ENCODE assay signal across 8 cellular contexts in the genomic region with DNA sequence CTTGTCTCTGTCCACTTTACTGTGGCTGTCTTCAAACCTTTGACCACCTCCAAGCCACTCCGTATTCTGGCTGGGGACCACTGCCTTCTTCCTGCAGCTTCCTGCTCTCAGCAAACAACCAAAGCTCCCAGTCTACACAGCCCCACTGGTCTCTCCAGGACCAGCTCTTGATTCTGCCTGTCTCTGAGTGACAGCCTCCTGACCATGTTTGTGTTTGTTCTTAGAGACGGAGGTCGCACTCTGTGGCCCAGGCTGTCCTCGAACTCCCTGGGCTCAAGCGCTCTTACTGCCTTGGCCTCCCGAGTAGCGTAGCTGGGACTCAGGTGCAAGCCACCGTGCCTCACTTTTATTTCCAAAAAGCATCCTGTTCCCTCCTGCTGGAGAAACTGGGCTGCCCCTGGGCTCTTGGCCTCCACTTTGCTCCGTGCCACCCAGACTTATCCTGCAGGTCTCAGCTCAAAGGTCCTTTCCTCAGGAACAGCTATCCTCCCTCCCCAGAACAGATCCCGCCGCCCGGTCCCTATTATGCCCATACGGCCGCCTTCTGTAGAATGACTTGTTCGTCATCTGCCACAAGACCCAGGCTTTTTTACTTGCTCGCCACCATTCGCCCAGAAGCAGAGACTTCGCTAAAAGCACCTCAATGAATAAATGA. TPM values are rescaled to one million over a fixed set of nuclear protein-coding genes. Genes with fewer than 3 reads are reported as not detected.
DNase-seq lines count a peak whose midpoint lies in the region; ATAC-seq and TF ChIP-seq lines count a peak whose summit lies in the region.

No MANE protein-coding gene starts in this region.

- H3K27ac Mint-ChIP-seq in nephron progenitor cell: peak overlapping the region; percentile 97

- H3K36me3 Mint-ChIP-seq in nephron progenitor cell (ENCODE audit: low read depth): peaks cover 10% of the 10 kb centered on the region

- H3K4me3 ChIP-seq in BE2C (ENCODE audit: low read depth, low read length) (peak overlapping the region; percentile 50), LNCaP clone FGC (ENCODE audit: low read depth, low read length) (peak overlapping the region; percentile 55), coronary artery (peak overlapping the region; percentile 78)

- H3K27ac ChIP-seq in coronary artery: peak overlapping the region; percentile 98 to 100

- ATAC-seq in HG03196 (IDR thresholded peaks at IDR 0.05; ENCODE audit: unreplicated experiment) (no peak), HG03378 (IDR thresholded peaks at IDR 0.05; ENCODE audit: unreplicated experiment) (no peak)

- no peaks in the 10 kb centered on the region for H3K9me3 Mint-ChIP-seq in nephron progenitor cell

- H3K4me1 Mint-ChIP-seq in nephron progenitor cell: peaks cover 76% of the 10 kb centered on the region

- H3K36me3 ChIP-seq in BE2C: peaks cover 9% of the 10 kb centered on the region

- H3K9me3 ChIP-seq in BE2C: no peaks in the 10 kb centered on the region

- DNase-seq in BE2C (no peak), LNCaP clone FGC (ENCODE audit: low read depth) (no peak), coronary artery (ENCODE audit: low spot score) (no peak), nephron progenitor cell (peak; percentile 2), NCI-H1092 (lab: John Stamatoyannopoulos, UW) (no peak), middle frontal gyrus (ENCODE audit: extremely low spot score, low spot score) (no peak)

- TF ChIP-seq CTCF in BE2C (IDR thresholded peaks at IDR 0.05; ENCODE audit: low read depth, low read length) (no peak), LNCaP clone FGC (IDR thresholded peaks at IDR 0.05; ENCODE audit: control insufficient read depth, extremely low read depth, insufficient read depth) (no peak), coronary artery (IDR thresholded peaks at IDR 0.05) (no peak), nephron progenitor cell (IDR thresholded peaks at IDR 0.05) (no peak)

- peaks cover 11% of the 10 kb centered on the region for H3K4me1 ChIP-seq in BE2C

- peaks cover 2% of the 10 kb centered on the region for H3K27me3 Mint-ChIP-seq in nephron progenitor cell (ENCODE audit: low read depth, poor library complexity)

- no peaks in the 10 kb centered on the region for H3K27me3 ChIP-seq in BE2C

- peak overlapping the region; percentile 93 for H3K4me3 Mint-ChIP-seq in nephron progenitor cell

RNA-seq across cellular contexts. Expression of gene MNT, which starts 9.1 kb away (rescaled TPM):
- polyA plus RNA-seq in BE2C (2012; ENCODE audit: insufficient read depth, insufficient read length, low read depth): 22.8 TPM

RNA-seq across cellular contexts. Expression of gene SGSM2, which starts 54.4 kb away (rescaled TPM):
- 53.6 TPM for polyA plus RNA-seq in BE2C (2012; ENCODE audit: insufficient read depth, insufficient read length, low read depth)

RNA-seq across cellular contexts. Expression of gene TSR1, which starts 55.5 kb away (rescaled TPM):
- 64.6 TPM for polyA plus RNA-seq in BE2C (2012; ENCODE audit: insufficient read depth, insufficient read length, low read depth)
